ENCODE assay signal across 22 cellular contexts in the genomic region with DNA sequence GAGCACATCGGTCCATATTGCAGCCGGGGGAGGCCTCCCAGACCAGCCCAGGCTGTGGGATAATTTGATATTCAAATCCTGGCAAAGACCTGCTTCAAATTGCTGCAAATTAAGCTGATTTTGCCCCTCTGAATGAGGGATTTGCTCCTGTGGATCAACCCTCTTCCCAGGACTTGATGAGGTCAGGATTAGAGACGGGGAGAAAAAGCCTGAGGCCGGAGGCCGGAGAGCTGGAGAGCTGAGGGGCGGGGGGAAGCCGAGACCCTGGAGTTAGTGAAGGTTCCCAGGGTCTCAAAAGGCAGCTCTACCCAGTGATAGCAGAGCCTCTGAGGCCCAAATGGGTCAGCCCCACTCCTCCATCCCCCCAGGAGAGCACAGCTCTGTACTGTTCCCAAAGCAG. TPM values are rescaled to one million over a fixed set of nuclear protein-coding genes. Genes with fewer than 3 reads are reported as not detected.
A peak's percentile ranks its signal among the peaks of the same experiment; 100 is the strongest.
DNase-seq lines count a peak whose midpoint lies in the region; ATAC-seq and TF ChIP-seq lines count a peak whose summit lies in the region.
"Had no signal": no experiment of that assay in that cellular context is flagged by ENCODE, and none has a peak within 500 bp of the region (broad histone marks: within the 10 kb centered on the region; RNA-seq: fewer than 3 reads in every experiment).

No MANE protein-coding gene starts in this region.

- no peak for ATAC-seq in HG03439 (IDR thresholded peaks at IDR 0.05; ENCODE audit: unreplicated experiment)
- ATAC-seq in GM21786 (IDR thresholded peaks at IDR 0.05; ENCODE audit: unreplicated experiment) = no peak
- ATAC-seq: GM23338, HCT116, HepG2 had no signal

- H3K27me3 ChIP-seq in WERI-Rb-1 (ENCODE audit: insufficient read depth, low read depth, severe bottlenecking) (no peaks in the 10 kb centered on the region), suprapubic skin (peaks cover 40% of the 10 kb centered on the region)

- H3K4me1 ChIP-seq in suprapubic skin = peaks cover 7% of the 10 kb centered on the region
- H3K4me1 ChIP-seq: BE2C, Caco-2 had no signal

- H3K27ac ChIP-seq in WERI-Rb-1 (peak overlapping the region; percentile 37), suprapubic skin (no peak overlapping the region)

- WGBS in suprapubic skin = 83% methylated on average over 5 of the region's 7 CpGs

- H3K4me3 ChIP-seq in WERI-Rb-1 (ENCODE audit: low read depth, low read length) = peak overlapping the region; percentile 7; the same call in 1 of the 2 replicates
- H3K4me3 ChIP-seq in suprapubic skin = no peak overlapping the region
- H3K4me3 ChIP-seq: GM23338 had no signal

- no peak for TF ChIP-seq POLR2A in suprapubic skin (IDR thresholded peaks at IDR 0.05)

- TF ChIP-seq CTCF in WERI-Rb-1 (IDR thresholded peaks at IDR 0.05; ENCODE audit: low read depth, low read length) (no peak), suprapubic skin (IDR thresholded peaks at IDR 0.05) (no peak)

- TF ChIP-seq EP300 in suprapubic skin (IDR thresholded peaks at IDR 0.05) = no peak

- no peaks in the 10 kb centered on the region for H3K36me3 ChIP-seq in WERI-Rb-1
- H3K36me3 ChIP-seq in suprapubic skin = no peaks in the 10 kb centered on the region
- H3K36me3 ChIP-seq: BE2C had no signal

- peak; percentile 49 to 67 for DNase-seq in NCI-H524 (lab: John Stamatoyannopoulos, UW)
- DNase-seq in WERI-Rb-1 = peak; percentile 62
- peak; percentile 67 for DNase-seq in mesenteric fat pad (ENCODE audit: low spot score)
- peak; percentile 57 for DNase-seq in retina
- no peak for DNase-seq in stimulated activated CD4-positive, alpha-beta T cell treated with anti-CD3 and anti-CD28 coated beads, Interleukin-2, amount 100 ng/mL, for 48 hours
- DNase-seq in suprapubic skin (ENCODE audit: low spot score in 2 of 2) = no peak
- DNase-seq: ACHN; BE2C; C1 segment of cervical spinal cord; Caco-2; CD4-positive, alpha-beta T cell; DMS153; DMS79; GDM1; H7; HFFc6 had no signal

- no peaks in the 10 kb centered on the region for H3K9me3 ChIP-seq in WERI-Rb-1 (ENCODE audit: severe bottlenecking)
- H3K9me3 ChIP-seq in suprapubic skin = no peaks in the 10 kb centered on the region
- H3K9me3 ChIP-seq: BE2C, Caco-2 had no signal

RNA-seq across cellular contexts. Expression of gene VSX2, which starts 17.5 kb away (rescaled TPM):
- total RNA-seq in mesenteric fat pad = not detected
- total RNA-seq in suprapubic skin = not detected
- total RNA-seq: Caco-2; CD4-positive, alpha-beta T cell; Daoy; H7; HepG2; HFFc6 had no signal

Comparison
In these comparisons a context has a peak if more than half of its experiments do, and no peak if none do; other contexts are left out.
1. DNase-seq: peak in NCI-H524 (2 of 2), WERI-Rb-1 (single experiment), mesenteric fat pad (single experiment) and retina (single experiment); none in stimulated activated CD4-positive, alpha-beta T cell treated with anti-CD3 and anti-CD28 coated beads, Interleukin-2, amount 100 ng/mL, for 48 hours (0 of 2) and suprapubic skin (0 of 2).